14 cellular contexts compared by ENCODE assay signal in the genomic region with DNA sequence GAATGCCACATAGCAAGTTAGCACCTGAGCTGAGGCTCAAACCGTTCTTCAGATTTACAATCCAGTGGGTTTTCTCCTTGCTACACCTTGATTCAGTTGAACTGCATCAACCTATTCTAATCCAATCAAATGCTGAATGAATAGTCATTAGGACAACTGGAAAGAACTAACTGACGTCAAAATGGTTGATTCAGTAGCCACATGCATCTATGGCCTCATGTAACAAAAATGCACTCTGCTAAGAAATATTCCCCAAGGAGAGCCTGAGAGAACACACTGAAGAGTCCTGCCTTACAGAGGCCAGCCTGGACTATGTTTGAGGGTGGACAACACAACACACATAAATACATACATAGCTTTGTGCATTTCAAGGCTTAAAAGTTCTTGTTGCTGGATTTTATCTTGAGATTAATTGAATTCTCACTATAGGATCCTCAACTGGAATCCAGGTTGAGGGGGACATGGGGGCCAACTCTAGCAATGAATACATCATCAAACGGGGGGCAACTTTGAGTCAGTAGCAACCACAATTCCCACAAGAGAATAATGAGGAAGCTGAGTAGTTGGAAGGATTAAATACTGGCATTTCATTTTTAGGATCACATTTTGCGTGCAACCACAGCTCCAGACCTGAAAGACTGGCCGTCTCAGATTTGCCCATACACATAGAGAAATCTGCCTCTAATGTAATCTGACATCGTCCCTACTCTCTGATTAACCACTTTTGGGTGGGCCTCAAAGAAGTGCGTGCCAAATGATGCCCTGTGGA.
DNase-seq lines count a peak whose midpoint lies in the region; ATAC-seq, FAIRE-seq and TF ChIP-seq lines count a peak whose summit lies in the region.
"Had no signal": no experiment of that assay in that cellular context is flagged by ENCODE, and none has a peak within 500 bp of the region (broad histone marks: within the 10 kb centered on the region; RNA-seq: fewer than 3 reads in every experiment).

No MANE protein-coding gene starts in this region.

- TF ChIP-seq CTCF in body of pancreas (IDR thresholded peaks at IDR 0.05) (no peak), tibial artery (IDR thresholded peaks at IDR 0.05) (no peak), OCI-LY7 (conservative IDR thresholded peaks at IDR 0.05; ENCODE audit: low read length) (no peak)

- CTCF ChIA-PET in OCI-LY7 (lab: Charles Lee; ENCODE audit: unreplicated experiment), result no interaction called here

- H3K4me2 ChIP-seq in OCI-LY7 (ENCODE audit: low read length), result no peak overlapping the region

- no peaks in the 10 kb centered on the region for H3K9me2 ChIP-seq in OCI-LY7 (ENCODE audit: insufficient read depth, low read length)

- H3K27ac ChIP-seq in body of pancreas (peak overlapping the region in 1 of 4 donors; percentile 11), tibial artery (peak overlapping the region; percentile 17 to 39), OCI-LY7 (ENCODE audit: low read depth, low read length, poor library complexity, severe bottlenecking) (no peak overlapping the region)
- H3K27ac ChIP-seq: epithelial cell of prostate had no signal

- no peak overlapping the region for H2AFZ ChIP-seq in OCI-LY7 (ENCODE audit: low read length)

- H3K4me1 ChIP-seq in body of pancreas (peaks cover 9% of the 10 kb centered on the region), tibial artery (peaks cover 0 to 17% (median 10%) of the 10 kb centered on the region in 4 donors), OCI-LY7 (ENCODE audit: insufficient read depth, low read length, poor library complexity, severe bottlenecking) (no peaks in the 10 kb centered on the region)

- no peak for FAIRE-seq in H54 (lab: Jason Lieb, UNC)

- H3K4me3 ChIP-seq in body of pancreas (no peak overlapping the region), tibial artery (no peak overlapping the region), OCI-LY7 (ENCODE audit: low read depth, low read length, poor library complexity, severe bottlenecking) (no peak overlapping the region)

- no peaks in the 10 kb centered on the region for H4K20me1 ChIP-seq in OCI-LY7 (ENCODE audit: insufficient read depth, low read length)

- no peaks in the 10 kb centered on the region for H3K9me3 ChIP-seq in body of pancreas
- no peaks in the 10 kb centered on the region for H3K9me3 ChIP-seq in tibial artery
- H3K9me3 ChIP-seq in OCI-LY7 (ENCODE audit: low read length), result no peaks in the 10 kb centered on the region

- ATAC-seq in body of pancreas, result peak; percentile 65
- ATAC-seq in left ventricle myocardium superior, result peak; percentile 95
- ATAC-seq: activated naive CD8-positive, alpha-beta T cell treated with anti-CD3 and anti-CD28 coated beads, Interleukin-2, amount 50 U/mL, for 24 hours; stimulated activated naive B cell treated with anti-CD40 and anti-IgM and Interleukin-4, amounts not matched to agents 10 μg/mL and 1 μg/mL and 100 μg/mL, for 72 hours had no signal

- POLR2A ChIA-PET in OCI-LY7 (lab: Charles Lee), result interaction anchor here (1.2 kb wide), 1 partner anchor 10 kb away, joined by 6 read pairs; no protein-coding TSS in a partner anchor

- no TSS peak for BruUV-seq in OCI-LY7 (replicated peaks; lab: Mats Ljungman, UMichigan)

- H3K27me3 ChIP-seq in body of pancreas, result no peaks in the 10 kb centered on the region
- H3K27me3 ChIP-seq in tibial artery, result no peaks in the 10 kb centered on the region

- intact Hi-C loops in body of pancreas (cut with DNase I), result no loop called here
- intact Hi-C loops in left ventricle myocardium superior (cut with micrococcal nuclease), result no loop called here
- intact Hi-C loops in tibial artery (cut with DNase I; ENCODE audit: low total_unique reads), result no loop called here
- intact Hi-C loops in OCI-LY7 (cut with micrococcal nuclease; ENCODE audit: unreplicated experiment), result no loop called here

- TF ChIP-seq POLR2A in H54 (IDR thresholded peaks at IDR 0.05; ENCODE audit: low read depth, low read length) (no peak), body of pancreas (IDR thresholded peaks at IDR 0.05) (no peak)

- H3K36me3 ChIP-seq in body of pancreas (replicated peaks in 1 of 2; ENCODE audit: insufficient read depth in 1 of 2, low read depth in 2 of 2) (no peaks in the 10 kb centered on the region), tibial artery (no peaks in the 10 kb centered on the region), OCI-LY7 (ENCODE audit: insufficient read depth, low read length) (no peaks in the 10 kb centered on the region)

- DNase-seq in H54 (ENCODE audit: insufficient read length, low spot score), result peak; percentile 3
- DNase-seq in body of pancreas, result peak in 1 of 4 donors; percentile 11
- no peak for DNase-seq in left ventricle myocardium superior
- DNase-seq in tibial artery, result no peak
- no peak for DNase-seq in midbrain (lab: John Stamatoyannopoulos, UW)
- no peak for DNase-seq in OCI-LY7 (ENCODE audit: low spot score)
- no peak for DNase-seq in middle frontal gyrus (ENCODE audit: extremely low spot score, low spot score)
- DNase-seq: activated naive CD8-positive, alpha-beta T cell treated with anti-CD3 and anti-CD28 coated beads, Interleukin-2, amount 50 U/mL, for 24 hours; GF-D8; islet precursor cell; NK-92 treated with Interleukin-12 subunit alpha and Interleukin-12 subunit beta, amount 100 ng/mL, for 24 hours; stimulated activated CD4-positive, alpha-beta T cell treated with anti-CD3 and anti-CD28 coated beads, Interleukin-1b, Interleukin-23, amount 100 ng/mL, for 48 hours; stimulated activated naive B cell treated with anti-CD40 and anti-IgM and Interleukin-4, amounts not matched to agents 10 μg/mL and 1 μg/mL and 100 μg/mL, for 72 hours had no signal

- WGBS in body of pancreas, 2 donors, result 81 to 89% methylated on average over 7 of the region's 7 CpGs

- H3K79me2 ChIP-seq in OCI-LY7 (ENCODE audit: insufficient read depth, low read depth, low read length), result no peaks in the 10 kb centered on the region
